Comparison of ENCODE assay signal across 8 cellular contexts in genomic region chr3:157128771-157129671, GRCh38. TPM values are rescaled to one million over a fixed set of nuclear protein-coding genes. Genes with fewer than 3 reads are reported as not detected.
A peak's percentile ranks its signal among the peaks of the same experiment; 100 is the strongest.
DNase-seq lines count a peak whose midpoint lies in the region; ATAC-seq, FAIRE-seq and TF ChIP-seq lines count a peak whose summit lies in the region.

No MANE protein-coding gene starts in this region.

- no peak overlapping the region for H3K4me3 ChIP-seq in adipocyte (ENCODE audit: low read length)
- no peak overlapping the region for H3K4me3 ChIP-seq in keratinocyte (ENCODE audit: control insufficient read depth in 2 of 3, extremely low read depth in 1 of 3, insufficient read depth in 2 of 3, low read depth in 1 of 3, low read length in 3 of 3)

- no peaks in the 10 kb centered on the region for H3K9me1 ChIP-seq in keratinocyte (ENCODE audit: control insufficient read depth, extremely low read depth, insufficient read depth, low read length)

- H3K9me3 ChIP-seq in adipocyte (ENCODE audit: control insufficient read depth, low read length), result no peaks in the 10 kb centered on the region
- no peaks in the 10 kb centered on the region for H3K9me3 ChIP-seq in keratinocyte (ENCODE audit: control insufficient read depth, low read depth, low read length)

- H3K79me2 ChIP-seq in keratinocyte (ENCODE audit: control insufficient read depth, insufficient read depth, low read length), result no peaks in the 10 kb centered on the region

- peak overlapping the region; percentile 69 for H3K4me2 ChIP-seq in keratinocyte (ENCODE audit: control insufficient read depth, extremely low read depth, insufficient read depth, low read depth, low read length)

- H3K36me3 ChIP-seq in adipocyte (ENCODE audit: control insufficient read depth, insufficient read depth, low read length, severe bottlenecking) (no peaks in the 10 kb centered on the region), keratinocyte (ENCODE audit: control insufficient read depth in 2 of 2, extremely low read depth in 1 of 2, insufficient read depth in 2 of 2, low read length in 2 of 2) (no peaks in the 10 kb centered on the region)

- H3K27me3 ChIP-seq in adipocyte (replicated peaks; ENCODE audit: control insufficient read depth, insufficient read depth, low read length) (no peaks in the 10 kb centered on the region), keratinocyte (ENCODE audit: control insufficient read depth, extremely low read depth, insufficient read depth, low read length) (no peaks in the 10 kb centered on the region)

- dilution Hi-C loops in keratinocyte (cut with MboI; ENCODE audit: extremely low pct_ligation_motif_present, low sequenced_read_pairs), result no loop called here

- H3K27ac ChIP-seq in keratinocyte (ENCODE audit: control insufficient read depth, insufficient read depth, low read length), result peak overlapping the region; percentile 100

- H3K9ac ChIP-seq in adipocyte (ENCODE audit: low read length), result peak overlapping the region; percentile 69
- H3K9ac ChIP-seq in keratinocyte (ENCODE audit: control insufficient read depth, extremely low read depth, insufficient read depth, low read length), result peak overlapping the region; percentile 88

- DNase-seq in NCI-H2107 treated with DMSO at 0.1 percent for 48 hours (lab: John Stamatoyannopoulos, UW; ENCODE audit: unreplicated experiment), result peak; percentile 87
- DNase-seq in NCI-H2107 (lab: John Stamatoyannopoulos, UW), result no peak
- peak; percentile 89 for DNase-seq in LoVo (ENCODE audit: low spot score)
- peak; percentile 50 for DNase-seq in adipocyte (ENCODE audit: low read depth)
- no peak for DNase-seq in keratinocyte (ENCODE audit: low read depth, low spot score)
- peak; percentile 53 for DNase-seq in stimulated activated naive CD8-positive, alpha-beta T cell treated with anti-CD3 and anti-CD28 coated beads, Interleukin-15, Interleukin-2, amounts not matched to agents 100 U/mL and 50 U/mL, for 24 hours
- DNase-seq in NCI-H446 (lab: John Stamatoyannopoulos, UW), result no peak
- no peak for DNase-seq in NOMO-1 treated with DMSO at 0.1 percent for 48 hours (lab: John Stamatoyannopoulos, UW; ENCODE audit: unreplicated experiment)

- peaks cover 91% of the 10 kb centered on the region for H3K4me1 ChIP-seq in adipocyte (ENCODE audit: control insufficient read depth, insufficient read depth, low read length)
- H3K4me1 ChIP-seq in keratinocyte (ENCODE audit: control insufficient read depth, extremely low read depth, insufficient read depth, low read length), result peaks cover 93% of the 10 kb centered on the region

- FAIRE-seq in keratinocyte (lab: Jason Lieb, UNC), result peak; percentile 23

- H2AFZ ChIP-seq in keratinocyte (ENCODE audit: control insufficient read depth, low read length), result no peak overlapping the region

- no peak for ATAC-seq in stimulated activated naive CD8-positive, alpha-beta T cell treated with anti-CD3 and anti-CD28 coated beads, Interleukin-15, Interleukin-2, amounts not matched to agents 100 U/mL and 50 U/mL, for 24 hours

- TF ChIP-seq CTCF in keratinocyte (optimal IDR thresholded peaks at IDR 0.05 in 1 of 3, IDR thresholded peaks at IDR 0.05 in 1 of 3, conservative IDR thresholded peaks at IDR 0.05 in 1 of 3; ENCODE audit: extremely low read depth in 1 of 3, insufficient read depth in 2 of 3, low read length in 3 of 3), result no peak

- H4K20me1 ChIP-seq in keratinocyte (ENCODE audit: control insufficient read depth, extremely low read depth, insufficient read depth, low read length), result no peaks in the 10 kb centered on the region

RNA-seq across cellular contexts. Expression of gene CCNL1, which starts 30.9 kb away (rescaled TPM):
- polyA plus RNA-seq in keratinocyte, result 59.1 to 136 TPM (median 118 TPM) in 3 replicates
- 698 TPM for polyA plus RNA-seq in keratinocyte (2011; ENCODE audit: low read depth)
- 11.9 and 23.3 TPM in 2 replicates for polyA plus RNA-seq in keratinocyte (2011; cell fraction: cytosol; rRNA removed)
- 262 and 357 TPM in 2 replicates for polyA plus RNA-seq in keratinocyte (2011; cell fraction: nucleus; rRNA removed)
- 33.1 and 117 TPM in 2 replicates for polyA plus RNA-seq in keratinocyte (2012; ENCODE audit: low replicate concordance)
- 27.8 to 153 TPM (median 85.5 TPM) in 3 replicates for polyA minus RNA-seq in keratinocyte
- polyA minus RNA-seq in keratinocyte (2011; cell fraction: cytosol; rRNA and poly(A)+ RNA removed), result 33.8 TPM
- polyA minus RNA-seq in keratinocyte (2011; cell fraction: nucleus; rRNA and poly(A)+ RNA removed), result 279 and 325 TPM in 2 replicates

Comparison
In these comparisons a context has a peak if more than half of its experiments do, and no peak if none do; other contexts are left out.
1. DNase-seq: peak in NCI-H2107 treated with DMSO at 0.1 percent for 48 hours (single experiment), LoVo (single experiment), adipocyte (single experiment) and stimulated activated naive CD8-positive, alpha-beta T cell treated with anti-CD3 and anti-CD28 coated beads, Interleukin-15, Interleukin-2, amounts not matched to agents 100 U/mL and 50 U/mL, for 24 hours (single experiment); none in NCI-H2107 (single experiment), keratinocyte (single experiment), NCI-H446 (0 of 2) and NOMO-1 treated with DMSO at 0.1 percent for 48 hours (single experiment).